8 cellular contexts compared by ENCODE assay signal in the genomic region with DNA sequence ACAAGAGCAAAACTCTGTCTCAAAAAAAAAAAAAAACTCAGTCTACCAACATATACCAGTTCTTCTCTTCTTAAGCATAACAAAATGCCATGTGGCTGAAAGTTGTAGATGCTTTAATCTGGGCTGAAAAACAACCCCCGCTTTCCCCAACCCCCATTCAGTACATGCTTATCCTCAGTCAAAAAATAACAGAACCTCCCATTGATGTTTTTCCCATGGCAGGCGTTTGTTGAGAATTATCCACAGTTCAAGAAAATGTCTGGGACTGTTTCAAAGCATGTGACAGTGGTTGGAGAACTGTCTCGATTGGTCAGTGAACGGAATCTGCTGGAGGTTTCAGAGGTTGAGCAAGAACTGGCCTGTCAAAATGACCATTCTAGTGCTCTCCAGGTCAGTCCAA.
"Had no signal": no experiment of that assay in that cellular context is flagged by ENCODE, and none has a peak within 500 bp of the region (broad histone marks: within the 10 kb centered on the region; RNA-seq: fewer than 3 reads in every experiment).

No MANE protein-coding gene starts in this region.

- ATAC-seq: HCT116 had no signal

- H3K4me1 ChIP-seq: HAP-1 had no signal

- H3K4me3 ChIP-seq: GM23248, HAP-1 had no signal

- H3K27ac ChIP-seq: GM23248 had no signal

- H3K9me3 ChIP-seq: HAP-1 had no signal

- DNase-seq: GM23248, GOT3, H7, HFFc6, IMR-90, KBM-7 had no signal
